ENCODE assay signal across 8 cellular contexts in genomic region chr12:109999649-109999971, GRCh38. TPM values are rescaled to one million over a fixed set of nuclear protein-coding genes. Genes with fewer than 3 reads are reported as not detected.
DNase-seq lines count a peak whose midpoint lies in the region; ATAC-seq and TF ChIP-seq lines count a peak whose summit lies in the region.

No MANE protein-coding gene starts in this region.

- no peak for DNase-seq in BE2C
- no peak for DNase-seq in Karpas-422
- no peak for DNase-seq in NCI-H2196 (lab: John Stamatoyannopoulos, UW; ENCODE audit: unreplicated experiment)
- DNase-seq in germinal center (ENCODE audit: low spot score), result no peak

- no peak for TF ChIP-seq EP300 in neural cell (conservative IDR thresholded peaks at IDR 0.05; ENCODE audit: poor library complexity, severe bottlenecking)

- H3K4me3 ChIP-seq in BE2C (ENCODE audit: low read depth, low read length) (peak overlapping the region; percentile 55), Karpas-422 (ENCODE audit: low read length) (peak overlapping the region; percentile 97), ectodermal cell (ENCODE audit: insufficient read depth, low read depth, low read length) (peak overlapping the region; percentile 78), neural cell (ENCODE audit: low read length) (peak overlapping the region; percentile 96)

- no peak for TF ChIP-seq RAD21 in neural cell (conservative IDR thresholded peaks at IDR 0.05)

- peak overlapping the region; percentile 80 for H3K27ac ChIP-seq in Karpas-422 (ENCODE audit: low read length)
- no peak overlapping the region for H3K27ac ChIP-seq in ectodermal cell (ENCODE audit: insufficient read depth, low read depth, low read length, poor library complexity, severe bottlenecking)
- H3K27ac ChIP-seq in neural cell (ENCODE audit: low read length), result no peak overlapping the region

- H4K20me1 ChIP-seq in Karpas-422 (ENCODE audit: insufficient read depth, low read depth, low read length) (peaks cover 4% of the 10 kb centered on the region; the same call in 1 of the 2 replicates), neural cell (ENCODE audit: insufficient read depth) (no peaks in the 10 kb centered on the region)

- H3K9me2 ChIP-seq in Karpas-422 (replicated peaks; ENCODE audit: insufficient read depth, low read length) (no peaks in the 10 kb centered on the region), neural cell (ENCODE audit: insufficient read depth, low read length) (no peaks in the 10 kb centered on the region)

- H3K9me3 ChIP-seq in BE2C, result no peaks in the 10 kb centered on the region
- no peaks in the 10 kb centered on the region for H3K9me3 ChIP-seq in Karpas-422 (ENCODE audit: low read length)
- H3K9me3 ChIP-seq in ectodermal cell (ENCODE audit: control insufficient read depth, low read length), result no peaks in the 10 kb centered on the region
- no peaks in the 10 kb centered on the region for H3K9me3 ChIP-seq in neural cell (ENCODE audit: low read length)

- H3K36me3 ChIP-seq in BE2C (no peaks in the 10 kb centered on the region), Karpas-422 (ENCODE audit: insufficient read depth, low read length) (peaks cover 9% of the 10 kb centered on the region; the same call in 1 of the 2 replicates), ectodermal cell (ENCODE audit: control insufficient read depth, insufficient read depth, low read length) (no peaks in the 10 kb centered on the region), neural cell (ENCODE audit: insufficient read depth, low read length) (no peaks in the 10 kb centered on the region)

- H3K4me1 ChIP-seq in BE2C (no peaks in the 10 kb centered on the region), Karpas-422 (ENCODE audit: low read length) (peaks cover 65% of the 10 kb centered on the region), ectodermal cell (ENCODE audit: control insufficient read depth, insufficient read depth, low read length) (peaks cover 10% of the 10 kb centered on the region)

- H2AFZ ChIP-seq in Karpas-422 (ENCODE audit: low read length), result no peak overlapping the region
- H2AFZ ChIP-seq in neural cell (ENCODE audit: low read depth, low read length), result peak overlapping the region; percentile 19

- H3K4me2 ChIP-seq in Karpas-422 (ENCODE audit: low read depth, low read length, poor library complexity, severe bottlenecking), result peak overlapping the region; percentile 84
- H3K4me2 ChIP-seq in neural cell (ENCODE audit: low read length), result peak overlapping the region; percentile 79

- H3K79me2 ChIP-seq in Karpas-422 (ENCODE audit: low read length), result peaks cover 75% of the 10 kb centered on the region
- peaks cover 21% of the 10 kb centered on the region for H3K79me2 ChIP-seq in neural cell (replicated peaks; ENCODE audit: insufficient read depth, low read length)

- TF ChIP-seq CTCF in BE2C (IDR thresholded peaks at IDR 0.05; ENCODE audit: low read depth, low read length) (no peak), neural cell (IDR thresholded peaks at IDR 0.05; ENCODE audit: poor library complexity, severe bottlenecking) (no peak)

- H3K27me3 ChIP-seq in BE2C (no peaks in the 10 kb centered on the region), Karpas-422 (ENCODE audit: low read length) (no peaks in the 10 kb centered on the region), ectodermal cell (ENCODE audit: control insufficient read depth, insufficient read depth, low read length, poor library complexity, severe bottlenecking) (peaks cover 16% of the 10 kb centered on the region), neural cell (ENCODE audit: insufficient read depth, low read depth, low read length) (no peaks in the 10 kb centered on the region)

- H3K9ac ChIP-seq in Karpas-422 (ENCODE audit: low read length) (peak overlapping the region; percentile 91), neural cell (ENCODE audit: low read length) (peak overlapping the region; percentile 69)

- 0 to 1% methylated on average over 27 of the region's 27 CpGs for WGBS in ectodermal cell, 2 experiments

- ATAC-seq in GM19452 (IDR thresholded peaks at IDR 0.05; ENCODE audit: unreplicated experiment) (no peak), GM18909 (IDR thresholded peaks at IDR 0.05; ENCODE audit: poor library complexity, unreplicated experiment) (no peak)

- H3F3A ChIP-seq in neural cell (ENCODE audit: insufficient read depth, low read length, poor library complexity, severe bottlenecking), result no peaks in the 10 kb centered on the region

TF ChIP-seq in neural cell, 6 proteins besides CTCF, POLR2A, EP300 and RAD21:
- no peak for TF ChIP-seq SMC3 (conservative IDR thresholded peaks at IDR 0.05; ENCODE audit: poor library complexity)
- no peak for TF ChIP-seq MXI1 (conservative IDR thresholded peaks at IDR 0.05; ENCODE audit: poor library complexity, severe bottlenecking)
- TF ChIP-seq, protein P1, sequence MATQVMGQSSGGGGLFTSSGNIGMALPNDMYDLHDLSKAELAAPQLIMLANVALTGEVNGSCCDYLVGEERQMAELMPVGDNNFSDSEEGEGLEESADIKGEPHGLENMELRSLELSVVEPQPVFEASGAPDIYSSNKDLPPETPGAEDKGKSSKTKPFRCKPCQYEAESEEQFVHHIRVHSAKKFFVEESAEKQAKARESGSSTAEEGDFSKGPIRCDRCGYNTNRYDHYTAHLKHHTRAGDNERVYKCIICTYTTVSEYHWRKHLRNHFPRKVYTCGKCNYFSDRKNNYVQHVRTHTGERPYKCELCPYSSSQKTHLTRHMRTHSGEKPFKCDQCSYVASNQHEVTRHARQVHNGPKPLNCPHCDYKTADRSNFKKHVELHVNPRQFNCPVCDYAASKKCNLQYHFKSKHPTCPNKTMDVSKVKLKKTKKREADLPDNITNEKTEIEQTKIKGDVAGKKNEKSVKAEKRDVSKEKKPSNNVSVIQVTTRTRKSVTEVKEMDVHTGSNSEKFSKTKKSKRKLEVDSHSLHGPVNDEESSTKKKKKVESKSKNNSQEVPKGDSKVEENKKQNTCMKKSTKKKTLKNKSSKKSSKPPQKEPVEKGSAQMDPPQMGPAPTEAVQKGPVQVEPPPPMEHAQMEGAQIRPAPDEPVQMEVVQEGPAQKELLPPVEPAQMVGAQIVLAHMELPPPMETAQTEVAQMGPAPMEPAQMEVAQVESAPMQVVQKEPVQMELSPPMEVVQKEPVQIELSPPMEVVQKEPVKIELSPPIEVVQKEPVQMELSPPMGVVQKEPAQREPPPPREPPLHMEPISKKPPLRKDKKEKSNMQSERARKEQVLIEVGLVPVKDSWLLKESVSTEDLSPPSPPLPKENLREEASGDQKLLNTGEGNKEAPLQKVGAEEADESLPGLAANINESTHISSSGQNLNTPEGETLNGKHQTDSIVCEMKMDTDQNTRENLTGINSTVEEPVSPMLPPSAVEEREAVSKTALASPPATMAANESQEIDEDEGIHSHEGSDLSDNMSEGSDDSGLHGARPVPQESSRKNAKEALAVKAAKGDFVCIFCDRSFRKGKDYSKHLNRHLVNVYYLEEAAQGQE (IDR thresholded peaks at IDR 0.05; ENCODE audit: borderline replicate concordance), result no peak
- no peak for TF ChIP-seq EZH2 (IDR thresholded peaks at IDR 0.05; ENCODE audit: borderline replicate concordance, insufficient read depth, low read length, poor library complexity, severe bottlenecking)
- no peak for TF ChIP-seq POLR2AphosphoS5 (IDR thresholded peaks at IDR 0.05)
- no peak for TF ChIP-seq TAF1 (IDR thresholded peaks at IDR 0.05; ENCODE audit: low read depth)

RNA-seq across cellular contexts. Expression of gene ANKRD13A, which starts 0.4 kb away (rescaled TPM):
- polyA plus RNA-seq in BE2C (2012; ENCODE audit: insufficient read depth, insufficient read length, low read depth), result 10.9 TPM
- total RNA-seq in Karpas-422 (2014; rRNA removed; shearing (Covaris generic); ENCODE audit: low replicate concordance), result 277 and 337 TPM in 2 replicates
- polyA plus RNA-seq in ectodermal cell (2013, experiment 1 of 4), result 23.1 TPM
- polyA plus RNA-seq in ectodermal cell (2013, experiment 2 of 4), result 26.6 TPM
- 19.8 TPM for polyA plus RNA-seq in ectodermal cell (2013, experiment 3 of 4)
- polyA plus RNA-seq in ectodermal cell (2013, experiment 4 of 4), result 19.8 TPM
- polyA plus RNA-seq in neural cell, result 89.2 and 117 TPM in 2 replicates
- polyA minus RNA-seq in neural cell, result 78.6 and 90.3 TPM in 2 replicates

RNA-seq across cellular contexts. Expression of gene GIT2, which starts 3.4 kb away (rescaled TPM):
- polyA plus RNA-seq in BE2C (2012; ENCODE audit: insufficient read depth, insufficient read length, low read depth), result 19.4 TPM
- 76.3 and 81.9 TPM in 2 replicates for total RNA-seq in Karpas-422 (2014; rRNA removed; shearing (Covaris generic); ENCODE audit: low replicate concordance)
- polyA plus RNA-seq in ectodermal cell (2013, experiment 1 of 4), result 25.9 TPM
- polyA plus RNA-seq in ectodermal cell (2013, experiment 2 of 4), result 26.7 TPM
- polyA plus RNA-seq in ectodermal cell (2013, experiment 3 of 4), result 22.4 TPM
- 26.9 TPM for polyA plus RNA-seq in ectodermal cell (2013, experiment 4 of 4)
- polyA plus RNA-seq in neural cell, result 14.2 and 21.1 TPM in 2 replicates
- 47.0 and 66.0 TPM in 2 replicates for polyA minus RNA-seq in neural cell

RNA-seq across cellular contexts. Expression of gene C12orf76, which starts 48.7 kb away (rescaled TPM):
- polyA plus RNA-seq in BE2C (2012; ENCODE audit: insufficient read depth, insufficient read length, low read depth), result 24.5 TPM
- total RNA-seq in Karpas-422 (2014; rRNA removed; shearing (Covaris generic); ENCODE audit: low replicate concordance), result 12.8 and 24.6 TPM in 2 replicates
- 28.2 TPM for polyA plus RNA-seq in ectodermal cell (2013, experiment 1 of 4)
- 29.8 TPM for polyA plus RNA-seq in ectodermal cell (2013, experiment 2 of 4)
- 25.0 TPM for polyA plus RNA-seq in ectodermal cell (2013, experiment 3 of 4)
- 30.0 TPM for polyA plus RNA-seq in ectodermal cell (2013, experiment 4 of 4)
- 202 and 227 TPM in 2 replicates for polyA plus RNA-seq in neural cell
- 84.9 and 99.1 TPM in 2 replicates for polyA minus RNA-seq in neural cell
